ENCODE assay signal across 1 cellular context in genomic region chr19:41997121-41997850, GRCh38.
TF ChIP-seq lines count a peak whose summit lies in the region.

No MANE protein-coding gene starts in this region.

TF ChIP-seq in HEK293, 187 proteins besides CTCF, POLR2A, EP300 and RAD21 (continued from another document and continues in another):
- TF ChIP-seq PBX3 (CRISPR knock-in tag; IDR thresholded peaks at IDR 0.05): no peak
- TF ChIP-seq ZBTB21 (tag by site-specific recombination; IDR thresholded peaks at IDR 0.05): peak; percentile 25; the same call in 1 of the 2 replicates
- no peak for TF ChIP-seq ZNF148 (tag by site-specific recombination; IDR thresholded peaks at IDR 0.05; ENCODE audit: borderline replicate concordance)
- no peak for TF ChIP-seq ZNF239 (tag by site-specific recombination; IDR thresholded peaks at IDR 0.05)
- TF ChIP-seq ZNF501 (tag by site-specific recombination; IDR thresholded peaks at IDR 0.05): peak; percentile 43; the same call in 1 of the 2 replicates
- no peak for TF ChIP-seq ZNF26 (tag by site-specific recombination; IDR thresholded peaks at IDR 0.05)
- no peak for TF ChIP-seq ZNF341 (tag by site-specific recombination; IDR thresholded peaks at IDR 0.05; ENCODE audit: low read depth)
- TF ChIP-seq ZBTB48 (tag by site-specific recombination; IDR thresholded peaks at IDR 0.05): peak; percentile 46; the same call in 1 of the 2 replicates
- no peak for TF ChIP-seq ZNF423 (tag by site-specific recombination; IDR thresholded peaks at IDR 0.05)
- no peak for TF ChIP-seq ZNF473 (tag by site-specific recombination; IDR thresholded peaks at IDR 0.05)
- no peak for TF ChIP-seq ZNF518A (tag by site-specific recombination; conservative IDR thresholded peaks at IDR 0.05; ENCODE audit: low read depth)
- TF ChIP-seq ZNF23 (tag by site-specific recombination; IDR thresholded peaks at IDR 0.05; ENCODE audit: borderline replicate concordance): no peak
- TF ChIP-seq INSM2 (tag by site-specific recombination; IDR thresholded peaks at IDR 0.05): no peak
- no peak for TF ChIP-seq TSHZ1 (tag by site-specific recombination; IDR thresholded peaks at IDR 0.05; ENCODE audit: borderline replicate concordance)
- TF ChIP-seq ZNF621 (tag by site-specific recombination; IDR thresholded peaks at IDR 0.05): no peak
- no peak for TF ChIP-seq ZNF837 (tag by site-specific recombination; IDR thresholded peaks at IDR 0.05)
- no peak for TF ChIP-seq ZNF155 (tag by site-specific recombination; IDR thresholded peaks at IDR 0.05)
- TF ChIP-seq KLF9 (tag by site-specific recombination; IDR thresholded peaks at IDR 0.05; ENCODE audit: low read depth): peak; percentile 38; the same call in 1 of the 2 replicates
- TF ChIP-seq GLIS1 (tag by site-specific recombination; IDR thresholded peaks at IDR 0.05): peak; percentile 38
- TF ChIP-seq PRDM1 (tag by site-specific recombination; IDR thresholded peaks at IDR 0.05): peak; percentile 87
- TF ChIP-seq GLI2 (tag by site-specific recombination; IDR thresholded peaks at IDR 0.05; ENCODE audit: borderline replicate concordance, low read depth): no peak
- no peak for TF ChIP-seq ZNF843 (tag by site-specific recombination; IDR thresholded peaks at IDR 0.05)
- TF ChIP-seq ZNF785 (tag by site-specific recombination; IDR thresholded peaks at IDR 0.05): no peak
- no peak for TF ChIP-seq FEZF1 (tag by site-specific recombination; IDR thresholded peaks at IDR 0.05)
- TF ChIP-seq ZNF112 (tag by site-specific recombination; IDR thresholded peaks at IDR 0.05): no peak
- peak; percentile 21; the same call in 1 of the 2 replicates for TF ChIP-seq ZFP69B (tag by site-specific recombination; IDR thresholded peaks at IDR 0.05)
- no peak for TF ChIP-seq TCF7L2 (IDR thresholded peaks at IDR 0.05; ENCODE audit: borderline replicate concordance, low read depth, low read length)
- no peak for TF ChIP-seq ZNF626 (tag by site-specific recombination; IDR thresholded peaks at IDR 0.05)
- TF ChIP-seq ZSCAN5A (tag by site-specific recombination; IDR thresholded peaks at IDR 0.05): no peak
- 0 out of 2 replicates have a peak, but pooled peaks have one; percentile 5 for TF ChIP-seq PRDM10 (tag by site-specific recombination; IDR thresholded peaks at IDR 0.05)
- TF ChIP-seq PATZ1 (tag by site-specific recombination; IDR thresholded peaks at IDR 0.05): peak; percentile 60
- TF ChIP-seq RBAK (tag by site-specific recombination; IDR thresholded peaks at IDR 0.05): no peak
- no peak for TF ChIP-seq ZNF175 (tag by site-specific recombination; IDR thresholded peaks at IDR 0.05)
- no peak for TF ChIP-seq ZNF768 (tag by site-specific recombination; IDR thresholded peaks at IDR 0.05)
